In the genomic region with DNA sequence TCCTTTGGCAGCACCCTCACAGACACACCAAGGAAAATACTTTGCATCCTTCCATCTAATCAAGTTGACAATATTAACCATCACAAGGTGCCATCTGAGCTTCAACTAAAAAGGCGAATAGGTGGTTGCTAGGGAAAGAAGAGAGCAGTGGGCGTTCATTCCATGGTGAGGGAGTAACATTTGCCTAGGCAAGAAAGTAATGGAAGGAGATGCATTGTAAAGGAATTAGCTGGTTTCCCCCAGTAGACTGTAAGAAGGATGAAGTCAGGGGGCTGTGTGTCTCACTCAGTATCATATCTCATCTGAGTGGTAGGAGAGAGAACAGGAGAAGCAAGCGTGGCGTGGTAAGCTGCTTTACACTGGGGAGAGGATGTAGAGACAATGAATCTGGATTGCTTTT, we compare ENCODE assay signal across 26 cellular contexts.
"Had no signal": no experiment of that assay in that cellular context is flagged by ENCODE, and none has a peak within 500 bp of the region (broad histone marks: within the 10 kb centered on the region; RNA-seq: fewer than 3 reads in every experiment).

No MANE protein-coding gene starts in this region.

- H3K36me3 ChIP-seq: heart right ventricle, left ventricle myocardium inferior, right atrium auricular region, right lobe of liver, stomach, suprapubic skin, thyroid gland, transverse colon, upper lobe of left lung, vagina had no signal

- H3K4me3 ChIP-seq: heart right ventricle, hepatocyte, left ventricle myocardium inferior, lung, mucosa of descending colon, psoas muscle, right atrium auricular region, right lobe of liver, smooth muscle cell, stomach, suprapubic skin, thyroid gland, transverse colon, upper lobe of left lung, vagina had no signal

- H3K9me3 Mint-ChIP-seq: naive thymus-derived CD4-positive, alpha-beta T cell; natural killer cell treated with Interleukin-12 subunit alpha and Interleukin-12 subunit beta and Interleukin-15 and Interleukin-18, amount 100 ng/mL, for 72 hours; stimulated activated naive B cell treated with anti-CD40 and anti-IgM and Interleukin-4, amounts not matched to agents 10 μg/mL and 1 μg/mL and 100 μg/mL, for 72 hours had no signal

- H3K27ac ChIP-seq: heart right ventricle, hepatocyte, left ventricle myocardium inferior, parathyroid adenoma, psoas muscle, right atrium auricular region, right lobe of liver, stomach, suprapubic skin, thyroid gland, transverse colon, upper lobe of left lung, vagina had no signal

- H3K79me2 ChIP-seq: hepatocyte had no signal

- H3K4me1 ChIP-seq: parathyroid adenoma, right lobe of liver, suprapubic skin had no signal

- ATAC-seq: heart right ventricle; mucosa of descending colon; naive thymus-derived CD4-positive, alpha-beta T cell; natural killer cell treated with Interleukin-12 subunit alpha and Interleukin-12 subunit beta and Interleukin-15 and Interleukin-18, amount 100 ng/mL, for 72 hours; psoas muscle; right lobe of liver; stimulated activated naive B cell treated with anti-CD40 and anti-IgM and Interleukin-4, amounts not matched to agents 10 μg/mL and 1 μg/mL and 100 μg/mL, for 72 hours; stimulated activated naive CD8-positive, alpha-beta T cell treated with anti-CD3 and anti-CD28 coated beads, Interleukin-15, Interleukin-2, amounts not matched to agents 100 U/mL and 50 U/mL, for 24 hours had no signal

- DNase-seq: heart right ventricle; islet precursor cell; left ventricle myocardium inferior; mesendoderm; midbrain; mucosa of descending colon; naive thymus-derived CD4-positive, alpha-beta T cell; psoas muscle; right lobe of liver; stimulated activated CD4-positive, alpha-beta T cell treated with anti-CD3 and anti-CD28 coated beads, Interleukin-15, amount 100 ng/mL, for 24 hours; stimulated activated CD4-positive, alpha-beta T cell treated with anti-CD3 and anti-CD28 coated beads, Interleukin-2, amount 100 ng/mL, for 24 hours; stimulated activated CD4-positive, alpha-beta T cell treated with anti-CD3 and anti-CD28 coated beads, Interleukin-4, amount 100 ng/mL, for 1 hour; stimulated activated naive B cell treated with anti-CD40 and anti-IgM and Interleukin-4, amounts not matched to agents 10 μg/mL and 1 μg/mL and 100 μg/mL, for 72 hours; stimulated activated naive CD8-positive, alpha-beta T cell treated with anti-CD3 and anti-CD28 coated beads, Interleukin-15, Interleukin-2, amounts not matched to agents 100 U/mL and 50 U/mL, for 24 hours; stomach; thyroid gland; transverse colon; upper lobe of left lung had no signal

- H3K9me3 ChIP-seq: heart right ventricle, left ventricle myocardium inferior, mucosa of descending colon, psoas muscle, right atrium auricular region, right lobe of liver, stomach, suprapubic skin, thyroid gland, transverse colon, upper lobe of left lung, vagina had no signal

- H3K4me2 ChIP-seq: hepatocyte, smooth muscle cell had no signal

- H2AFZ ChIP-seq: hepatocyte, parathyroid adenoma had no signal

- H3K4me3 Mint-ChIP-seq: naive thymus-derived CD4-positive, alpha-beta T cell; natural killer cell treated with Interleukin-12 subunit alpha and Interleukin-12 subunit beta and Interleukin-15 and Interleukin-18, amount 100 ng/mL, for 72 hours; stimulated activated naive B cell treated with anti-CD40 and anti-IgM and Interleukin-4, amounts not matched to agents 10 μg/mL and 1 μg/mL and 100 μg/mL, for 72 hours had no signal

- H3K27ac Mint-ChIP-seq: naive thymus-derived CD4-positive, alpha-beta T cell; natural killer cell treated with Interleukin-12 subunit alpha and Interleukin-12 subunit beta and Interleukin-15 and Interleukin-18, amount 100 ng/mL, for 72 hours; stimulated activated naive B cell treated with anti-CD40 and anti-IgM and Interleukin-4, amounts not matched to agents 10 μg/mL and 1 μg/mL and 100 μg/mL, for 72 hours had no signal

- H3K36me3 Mint-ChIP-seq: naive thymus-derived CD4-positive, alpha-beta T cell; natural killer cell treated with Interleukin-12 subunit alpha and Interleukin-12 subunit beta and Interleukin-15 and Interleukin-18, amount 100 ng/mL, for 72 hours; stimulated activated naive B cell treated with anti-CD40 and anti-IgM and Interleukin-4, amounts not matched to agents 10 μg/mL and 1 μg/mL and 100 μg/mL, for 72 hours had no signal

- H3K4me1 Mint-ChIP-seq: stimulated activated naive B cell treated with anti-CD40 and anti-IgM and Interleukin-4, amounts not matched to agents 10 μg/mL and 1 μg/mL and 100 μg/mL, for 72 hours had no signal

- H3K27me3 ChIP-seq: heart right ventricle, hepatocyte, right atrium auricular region, right lobe of liver, stomach, suprapubic skin, thyroid gland, transverse colon, upper lobe of left lung, vagina had no signal
